ENCODE assay signal across 8 cellular contexts in the genomic region with DNA sequence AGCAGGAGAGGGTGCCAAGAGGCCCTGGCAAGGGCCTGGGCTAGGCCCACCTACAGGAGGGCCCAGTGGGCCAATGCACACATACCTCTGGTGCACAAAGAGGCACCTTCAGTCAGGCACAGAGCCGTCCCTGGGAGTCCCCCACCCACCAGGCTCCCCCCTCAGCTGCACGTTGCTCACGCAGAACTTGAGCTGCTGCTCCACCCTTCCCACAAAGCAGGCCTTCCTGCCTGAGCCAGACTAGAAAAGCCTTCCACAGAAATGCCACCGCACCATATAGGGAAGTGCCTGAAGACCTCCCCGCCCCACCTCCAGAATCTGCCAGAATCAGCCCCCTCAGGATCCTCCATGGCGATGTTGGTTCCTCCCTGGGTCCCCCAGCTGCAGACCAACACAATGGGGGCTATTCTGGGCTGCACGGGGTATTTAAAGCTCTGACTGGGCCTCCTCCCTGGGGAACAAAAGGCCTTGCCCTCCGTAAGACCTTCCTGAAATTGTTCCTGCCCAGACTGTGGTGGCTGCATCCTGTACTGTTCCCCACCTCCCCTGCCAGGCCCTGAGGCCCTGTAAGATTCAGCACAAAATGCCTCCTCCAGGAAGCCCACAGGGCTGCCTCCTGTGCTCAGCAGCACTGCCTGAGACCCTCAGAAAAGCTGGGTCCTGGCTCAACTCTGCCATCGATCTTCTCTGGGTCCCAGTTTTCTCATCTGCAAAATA. TPM values are rescaled to one million over a fixed set of nuclear protein-coding genes. Genes with fewer than 3 reads are reported as not detected.
DNase-seq lines count a peak whose midpoint lies in the region; ATAC-seq, FAIRE-seq and TF ChIP-seq lines count a peak whose summit lies in the region.

No MANE protein-coding gene starts in this region.

- in situ Hi-C loops in gastrocnemius medialis (cut with MboI; ENCODE audit: low sequenced_read_pairs in 4 of 4): no loop called here

- no peaks in the 10 kb centered on the region for H3K9me3 ChIP-seq in gastrocnemius medialis
- H3K9me3 ChIP-seq in effector memory CD4-positive, alpha-beta T cell (ENCODE audit: control insufficient read depth, low read length): no peaks in the 10 kb centered on the region

- H3K36me3 ChIP-seq in gastrocnemius medialis: no peaks in the 10 kb centered on the region
- H3K36me3 ChIP-seq in effector memory CD4-positive, alpha-beta T cell (ENCODE audit: control insufficient read depth, insufficient read depth, low read length): no peaks in the 10 kb centered on the region

- H3K27ac ChIP-seq in gastrocnemius medialis: peak overlapping the region; percentile 87 to 94 (median 90)
- H3K27ac ChIP-seq in effector memory CD4-positive, alpha-beta T cell (ENCODE audit: insufficient read depth, low read length, poor library complexity, severe bottlenecking): no peak overlapping the region

- FAIRE-seq in GM18507 (lab: Jason Lieb, UNC): peak; percentile 36

- DNase-seq in GM18507 (ENCODE audit: extremely low spot score, insufficient read length, low read depth): peak; percentile 23
- peak; percentile 8 to 11 for DNase-seq in activated CD4-positive, alpha-beta T cell treated with anti-CD3 and anti-CD28 coated beads, Interleukin-2, amount 50 U/mL, for 4 hours
- DNase-seq in foreskin melanocyte: peak; percentile 62
- peak; percentile 40 to 59 for DNase-seq in gastrocnemius medialis
- no peak for DNase-seq in effector memory CD4-positive, alpha-beta T cell
- no peak for DNase-seq in NK-92 (lab: John Stamatoyannopoulos, UW; ENCODE audit: unreplicated experiment)

- peaks cover 91 to 98% of the 10 kb centered on the region in 2 donors for H3K4me1 ChIP-seq in gastrocnemius medialis
- H3K4me1 ChIP-seq in effector memory CD4-positive, alpha-beta T cell (ENCODE audit: control insufficient read depth, insufficient read depth, low read length, poor library complexity, severe bottlenecking): no peaks in the 10 kb centered on the region

- no peak for TF ChIP-seq POLR2A in gastrocnemius medialis (IDR thresholded peaks at IDR 0.05)

- intact Hi-C loops in gastrocnemius medialis (cut with DNase I; ENCODE audit: low total_unique reads): no loop called here

- ATAC-seq in gastrocnemius medialis (peak; percentile 23 to 43), HG02981 (IDR thresholded peaks at IDR 0.05; ENCODE audit: unreplicated experiment) (no peak), HG03095 (IDR thresholded peaks at IDR 0.05; ENCODE audit: unreplicated experiment) (no peak)

- H3K27me3 ChIP-seq in gastrocnemius medialis: no peaks in the 10 kb centered on the region
- no peaks in the 10 kb centered on the region for H3K27me3 ChIP-seq in effector memory CD4-positive, alpha-beta T cell (replicated peaks; ENCODE audit: control insufficient read depth, insufficient read depth, low read length, poor library complexity, severe bottlenecking)

- TF ChIP-seq CTCF in gastrocnemius medialis (IDR thresholded peaks at IDR 0.05 in 4 of 5, conservative IDR thresholded peaks at IDR 0.05 in 1 of 5): no peak

- H3K4me3 ChIP-seq in gastrocnemius medialis: no peak overlapping the region
- H3K4me3 ChIP-seq in effector memory CD4-positive, alpha-beta T cell (ENCODE audit: insufficient read depth, low read depth, low read length, poor library complexity, severe bottlenecking): no peak overlapping the region

RNA-seq across cellular contexts. Expression of gene HSPG2, which starts 27.2 kb away (rescaled TPM):
- 100 to 1,000 TPM in 1 of 4 donors, 10 to 100 TPM in 3; 68.9 to 108 (median 83.5) TPM for total RNA-seq in gastrocnemius medialis

Comparison
In these comparisons a context has a peak if more than half of its experiments do, and no peak if none do; other contexts are left out.
1. DNase-seq: peak in GM18507 (single experiment), activated CD4-positive, alpha-beta T cell treated with anti-CD3 and anti-CD28 coated beads, Interleukin-2, amount 50 U/mL, for 4 hours (2 of 2), foreskin melanocyte (single experiment) and gastrocnemius medialis (2 of 2); none in effector memory CD4-positive, alpha-beta T cell (0 of 3) and NK-92 (single experiment).
2. ATAC-seq: peak in gastrocnemius medialis (2 of 2); none in HG02981 (single experiment) and HG03095 (single experiment).